Comparison of ENCODE assay signal across 1 cellular context in genomic region chr6:28758046-28758817, GRCh38.
TF ChIP-seq lines count a peak whose summit lies in the region.

No MANE protein-coding gene starts in this region.

TF ChIP-seq in HEK293, 187 proteins besides CTCF, POLR2A, EP300 and RAD21 (continued from another document and continues in another):
- TF ChIP-seq PRDM10 (tag by site-specific recombination; IDR thresholded peaks at IDR 0.05) (peak; percentile 52), ZNF692 (tag by site-specific recombination; IDR thresholded peaks at IDR 0.05) (0 out of 2 replicates have a peak, but pooled peaks have one; percentile 24), GLI4 (tag by site-specific recombination; IDR thresholded peaks at IDR 0.05) (no peak), ZNF561 (tag by site-specific recombination; IDR thresholded peaks at IDR 0.05; ENCODE audit: borderline replicate concordance) (peak; percentile 88), BCL11B (tag by site-specific recombination; IDR thresholded peaks at IDR 0.05; ENCODE audit: low read depth) (no peak), ZNF660 (tag by site-specific recombination; IDR thresholded peaks at IDR 0.05) (peak; percentile 97), ZNF768 (tag by site-specific recombination; IDR thresholded peaks at IDR 0.05) (0 out of 2 replicates have a peak, but pooled peaks have one; percentile 4), ZNF830 (tag by site-specific recombination; IDR thresholded peaks at IDR 0.05; ENCODE audit: low read depth) (0 out of 2 replicates have a peak, but pooled peaks have one; percentile 27), SCRT1 (tag by site-specific recombination; IDR thresholded peaks at IDR 0.05; ENCODE audit: borderline replicate concordance) (peak; percentile 82), PATZ1 (tag by site-specific recombination; IDR thresholded peaks at IDR 0.05) (peak; percentile 18; the same call in 1 of the 2 replicates), ZBTB8A (tag by site-specific recombination; IDR thresholded peaks at IDR 0.05) (peak; percentile 10; the same call in 1 of the 2 replicates), MZF1 (tag by site-specific recombination; IDR thresholded peaks at IDR 0.05; ENCODE audit: borderline replicate concordance) (peak; percentile 31; the same call in 1 of the 2 replicates), ZNF513 (tag by site-specific recombination; IDR thresholded peaks at IDR 0.05) (no peak), ZNF449 (tag by site-specific recombination; IDR thresholded peaks at IDR 0.05) (peak; percentile 18; the same call in 1 of the 2 replicates), MEIS1 (CRISPR knock-in tag; IDR thresholded peaks at IDR 0.05; ENCODE audit: borderline replicate concordance) (no peak), KLF10 (tag by site-specific recombination; IDR thresholded peaks at IDR 0.05) (peak; percentile 72; the same call in 1 of the 2 replicates), ZNF510 (tag by site-specific recombination; IDR thresholded peaks at IDR 0.05; ENCODE audit: insufficient replicate concordance) (peak; percentile 20), ZBTB44 (tag by site-specific recombination; IDR thresholded peaks at IDR 0.05) (peak; percentile 79; the same call in 1 of the 2 replicates), PRDM4 (tag by site-specific recombination; IDR thresholded peaks at IDR 0.05) (no peak), ZNF391 (tag by site-specific recombination; IDR thresholded peaks at IDR 0.05; ENCODE audit: borderline replicate concordance, low read depth) (0 out of 2 replicates have a peak, but pooled peaks have one; percentile 49), ZNF629 (tag by site-specific recombination; IDR thresholded peaks at IDR 0.05) (peak; percentile 81), OVOL3 (tag by site-specific recombination; IDR thresholded peaks at IDR 0.05) (no peak), ZNF175 (tag by site-specific recombination; IDR thresholded peaks at IDR 0.05) (no peak), ZSCAN30 (tag by site-specific recombination; IDR thresholded peaks at IDR 0.05) (peak; percentile 79; the same call in 1 of the 2 replicates), KLF7 (tag by site-specific recombination; IDR thresholded peaks at IDR 0.05; ENCODE audit: borderline replicate concordance) (0 out of 2 replicates have a peak, but pooled peaks have one; percentile 20), REST (tag by site-specific recombination; IDR thresholded peaks at IDR 0.05) (0 out of 2 replicates have a peak, but pooled peaks have one; percentile 3), ZNF366 (tag by site-specific recombination; conservative IDR thresholded peaks at IDR 0.05) (peak; percentile 81), ZNF2 (tag by site-specific recombination; IDR thresholded peaks at IDR 0.05) (peak; percentile 45; the same call in 1 of the 2 replicates), YY1 (tag by site-specific recombination; IDR thresholded peaks at IDR 0.05) (peak; percentile 63), IKZF3 (tag by site-specific recombination; IDR thresholded peaks at IDR 0.05) (0 out of 2 replicates have a peak, but pooled peaks have one; percentile 17), KLF8 (tag by site-specific recombination; IDR thresholded peaks at IDR 0.05) (no peak), ZNF184 (tag by site-specific recombination; IDR thresholded peaks at IDR 0.05) (peak; percentile 92), ZNF558 (tag by site-specific recombination; IDR thresholded peaks at IDR 0.05) (peak; percentile 50; the same call in 1 of the 2 replicates), ZNF501 (tag by site-specific recombination; IDR thresholded peaks at IDR 0.05) (peak; percentile 42; the same call in 1 of the 2 replicates), INSM2 (tag by site-specific recombination; IDR thresholded peaks at IDR 0.05) (0 out of 2 replicates have a peak, but pooled peaks have one; percentile 38), ZNF777 (tag by site-specific recombination; IDR thresholded peaks at IDR 0.05; ENCODE audit: borderline replicate concordance) (0 out of 2 replicates have a peak, but pooled peaks have one; percentile 1), FEZF1 (tag by site-specific recombination; IDR thresholded peaks at IDR 0.05) (no peak), ZNF785 (tag by site-specific recombination; IDR thresholded peaks at IDR 0.05) (0 out of 2 replicates have a peak, but pooled peaks have one; percentile 10)
